8 cellular contexts compared by ENCODE assay signal in the genomic region with DNA sequence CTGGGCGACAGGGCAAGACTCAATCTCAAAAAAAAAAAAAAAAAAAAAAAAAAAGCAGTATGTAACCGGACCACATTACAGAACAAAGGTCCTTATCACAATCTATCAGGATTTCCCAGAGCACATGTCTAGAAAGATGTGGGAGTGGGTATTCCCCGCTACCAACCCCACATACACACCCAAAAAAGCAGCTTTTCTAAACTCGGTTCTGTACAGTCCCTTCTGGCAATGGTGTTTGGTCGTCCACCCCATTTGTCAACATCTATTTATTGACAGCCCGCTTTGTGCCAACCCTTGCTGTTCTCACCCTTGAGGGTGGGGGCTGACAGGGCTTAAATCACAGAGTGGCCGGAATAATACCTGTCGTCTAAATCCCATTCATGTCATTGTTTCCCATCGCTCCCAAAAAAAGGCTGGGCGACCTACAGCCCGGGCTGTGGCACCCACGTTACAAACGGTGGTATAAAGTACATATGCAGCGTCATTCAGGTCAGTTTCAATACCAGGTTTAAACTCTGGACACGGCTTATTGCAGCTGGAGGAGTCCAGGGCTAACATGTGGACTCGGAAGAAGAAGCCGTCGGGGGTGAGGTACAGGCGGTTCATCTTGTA. TPM values are rescaled to one million over a fixed set of nuclear protein-coding genes. Genes with fewer than 3 reads are reported as not detected.
DNase-seq lines count a peak whose midpoint lies in the region; ATAC-seq, FAIRE-seq and TF ChIP-seq lines count a peak whose summit lies in the region.

No MANE protein-coding gene starts in this region.

- peak overlapping the region; percentile 99 for H3K27ac ChIP-seq in esophagus (ENCODE audit: low read depth in 2 of 2, low read length in 1 of 2)
- H3K27ac ChIP-seq in ovary = peak overlapping the region; percentile 80 to 97

- DNase-seq in activated naive CD4-positive, alpha-beta T cell treated with Interleukin-2 at 50 U/mL for 16 hours = peak; percentile 22
- no peak for DNase-seq in activated naive CD4-positive, alpha-beta T cell treated with anti-CD3 and anti-CD28 coated beads, Interleukin-2, amount 50 U/mL, for 16 hours
- DNase-seq in SK-N-DZ (ENCODE audit: low spot score) (peak; percentile 32), ovary (no peak), D721Med (ENCODE audit: insufficient read length, low spot score) (no peak), NCI-H2107 (lab: John Stamatoyannopoulos, UW) (no peak)

- 11 to 12% methylated on average over 19 of the region's 19 CpGs for WGBS in esophagus, 2 donors
- WGBS in ovary, 3 donors = 12 to 14% (median 14%) methylated on average over 19 of the region's 19 CpGs

- no peak for TF ChIP-seq EP300 in ovary (IDR thresholded peaks at IDR 0.05)

- H3K27me3 ChIP-seq in esophagus (ENCODE audit: control insufficient read depth in 1 of 2, insufficient read depth in 2 of 2, low read length in 2 of 2) (no peaks in the 10 kb centered on the region), ovary (no peaks in the 10 kb centered on the region)

- H3K4me1 ChIP-seq in esophagus (ENCODE audit: control insufficient read depth in 2 of 2, insufficient read depth in 2 of 2, low read length in 1 of 2) = no peaks in the 10 kb centered on the region
- peaks cover 8% of the 10 kb centered on the region for H3K4me1 ChIP-seq in ovary (ENCODE audit: insufficient read depth)

- no peak for TF ChIP-seq CTCF in ovary (IDR thresholded peaks at IDR 0.05)
- TF ChIP-seq CTCF in D721Med (IDR thresholded peaks at IDR 0.05; ENCODE audit: insufficient read depth, missing control alignments) = no peak

- H3K4me3 ChIP-seq in esophagus (ENCODE audit: low read depth in 1 of 2, low read length in 2 of 2) (peak overlapping the region; percentile 66 to 85), ovary (peak overlapping the region; percentile 65)

- H3K36me3 ChIP-seq in esophagus (ENCODE audit: control insufficient read depth in 2 of 2, insufficient read depth in 2 of 2, low read length in 1 of 2) (no peaks in the 10 kb centered on the region), ovary (no peaks in the 10 kb centered on the region)

- ATAC-seq in GM21526 (IDR thresholded peaks at IDR 0.05; ENCODE audit: low FRiP score, unreplicated experiment) = no peak

- FAIRE-seq in D721Med (lab: Jason Lieb, UNC) = no peak

- no peak for TF ChIP-seq POLR2A in ovary (IDR thresholded peaks at IDR 0.05)

- H3K9me3 ChIP-seq in esophagus (ENCODE audit: control insufficient read depth in 2 of 2, insufficient read depth in 1 of 2, low read depth in 1 of 2, low read length in 1 of 2) (no peaks in the 10 kb centered on the region), ovary (no peaks in the 10 kb centered on the region)

- intact Hi-C loops in ovary (cut with DNase I) = no loop called here

RNA-seq across cellular contexts. Expression of gene C17orf58, which starts 3.6 kb away (rescaled TPM):
- 48.4 and 50.4 TPM in 2 replicates for polyA plus RNA-seq in SK-N-DZ (2014; cell fraction: cytosol; rRNA removed)
- polyA plus RNA-seq in SK-N-DZ (2014; cell fraction: nucleus; rRNA removed) = 20.6 and 25.1 TPM in 2 replicates
- polyA plus RNA-seq in esophagus (1 to 10 TPM; 7.5 to 8.6 TPM), ovary (10 to 100 TPM in 1 of 2 donors, 1 to 10 TPM in 1; 6.7 to 16.2 TPM)
- 10 to 100 TPM in 1 of 7 donors, 1 to 10 TPM in 6; 4.2 to 12.2 (median 6.5) TPM for total RNA-seq in ovary

RNA-seq across cellular contexts. Expression of gene KPNA2, which starts 42.9 kb away (rescaled TPM):
- polyA plus RNA-seq in SK-N-DZ (2014; cell fraction: cytosol; rRNA removed) = 415 and 426 TPM in 2 replicates
- polyA plus RNA-seq in SK-N-DZ (2014; cell fraction: nucleus; rRNA removed) = 219 and 228 TPM in 2 replicates
- polyA plus RNA-seq in esophagus (10 to 100 TPM; 16.1 to 49.4 TPM), ovary (10 to 100 TPM in 1 of 2 donors, 1 to 10 TPM in 1; 6.0 to 24.3 TPM)
- 10 to 100 TPM in 6 of 7 donors, 1 to 10 TPM in 1; 4.3 to 18.0 (median 12.1) TPM for total RNA-seq in ovary

Comparison
In these comparisons a context has a peak if more than half of its experiments do, and no peak if none do; other contexts are left out.
1. DNase-seq: peak in activated naive CD4-positive, alpha-beta T cell treated with Interleukin-2 at 50 U/mL for 16 hours (single experiment) and SK-N-DZ (single experiment); none in activated naive CD4-positive, alpha-beta T cell treated with anti-CD3 and anti-CD28 coated beads, Interleukin-2, amount 50 U/mL, for 16 hours (single experiment), ovary (0 of 5), D721Med (single experiment) and NCI-H2107 (single experiment).